22 cellular contexts compared by ENCODE assay signal in genomic region chr6:168774381-168774780, GRCh38.
"Had no signal": no experiment of that assay in that cellular context is flagged by ENCODE, and none has a peak within 500 bp of the region (broad histone marks: within the 10 kb centered on the region; RNA-seq: fewer than 3 reads in every experiment).

No MANE protein-coding gene starts in this region.

- H3K36me3 ChIP-seq: esophagus squamous epithelium, gastroesophageal sphincter, right atrium auricular region, spleen had no signal

- H3K9me3 ChIP-seq: testis had no signal

- H3K27me3 Mint-ChIP-seq: activated CD4-positive, alpha-beta memory T cell treated with anti-CD3 and anti-CD28 coated beads, Interleukin-2, amount 10 ng/mL, durations not matched to agents 7 days and 5 days; activated CD4-positive, alpha-beta T cell treated with anti-CD3 and anti-CD28 coated beads, Interleukin-2, amount 10 ng/mL, durations not matched to agents 7 days and 5 days; activated naive CD8-positive, alpha-beta T cell had no signal

- DNase-seq: activated CD4-positive, alpha-beta memory T cell treated with anti-CD3 and anti-CD28 coated beads, Interleukin-2, amount 10 ng/mL, durations not matched to agents 7 days and 5 days; activated CD4-positive, alpha-beta T cell treated with anti-CD3 and anti-CD28 coated beads for 1 hour; activated CD4-positive, alpha-beta T cell treated with anti-CD3 and anti-CD28 coated beads, Interleukin-2, amount 10 ng/mL, durations not matched to agents 7 days and 5 days; activated naive CD4-positive, alpha-beta T cell treated with Interleukin-2 at 50 U/mL for 16 hours; activated T-cell treated with anti-CD3 and anti-CD28 coated beads, Interleukin-2, amount 50 U/mL, for 48 hours; aorta; effector CD8-positive, alpha-beta T cell; esophagus squamous epithelium; left colon; naive thymus-derived CD8-positive, alpha-beta T cell; spleen; stimulated activated naive CD4-positive, alpha-beta T cell treated with Interleukin-2 at 50 U/mL for 16 hours; T-helper 2 cell; testis; trophoblast cell had no signal

- H3K27me3 ChIP-seq: esophagus squamous epithelium, gastroesophageal sphincter, hepatocyte, right atrium auricular region, testis had no signal

- ATAC-seq: gastroesophageal sphincter; left colon; naive thymus-derived CD8-positive, alpha-beta T cell had no signal

- H3K4me3 Mint-ChIP-seq: activated CD4-positive, alpha-beta memory T cell treated with anti-CD3 and anti-CD28 coated beads, Interleukin-2, amount 10 ng/mL, durations not matched to agents 7 days and 5 days; activated CD4-positive, alpha-beta T cell treated with anti-CD3 and anti-CD28 coated beads, Interleukin-2, amount 10 ng/mL, durations not matched to agents 7 days and 5 days; activated naive CD8-positive, alpha-beta T cell; central memory CD8-positive, alpha-beta T cell; memory B cell; naive thymus-derived CD8-positive, alpha-beta T cell had no signal

- H3K4me1 Mint-ChIP-seq: activated CD4-positive, alpha-beta memory T cell treated with anti-CD3 and anti-CD28 coated beads, Interleukin-2, amount 10 ng/mL, durations not matched to agents 7 days and 5 days; activated CD4-positive, alpha-beta T cell treated with anti-CD3 and anti-CD28 coated beads, Interleukin-2, amount 10 ng/mL, durations not matched to agents 7 days and 5 days; central memory CD8-positive, alpha-beta T cell; memory B cell; naive thymus-derived CD8-positive, alpha-beta T cell had no signal

- H3K27ac Mint-ChIP-seq: activated CD4-positive, alpha-beta memory T cell treated with anti-CD3 and anti-CD28 coated beads, Interleukin-2, amount 10 ng/mL, durations not matched to agents 7 days and 5 days; activated CD4-positive, alpha-beta T cell treated with anti-CD3 and anti-CD28 coated beads, Interleukin-2, amount 10 ng/mL, durations not matched to agents 7 days and 5 days; activated naive CD8-positive, alpha-beta T cell; activated T-helper 2 cell treated with anti-CD3 and anti-CD28 coated beads, Interferon-gamma antibody, Interleukin-2, Interleukin-4, amounts not matched to agents 10 μg/mL and 5 μg/mL and 100 μg/mL, durations not matched to agents 14 hours and 24 hours and 36 hours; memory B cell; naive thymus-derived CD8-positive, alpha-beta T cell had no signal

- H3K4me3 ChIP-seq: esophagus squamous epithelium, gastroesophageal sphincter, hepatocyte, right atrium auricular region, spleen, testis had no signal

- H3K36me3 Mint-ChIP-seq: memory B cell had no signal
